21 cellular contexts compared by ENCODE assay signal in the genomic region with DNA sequence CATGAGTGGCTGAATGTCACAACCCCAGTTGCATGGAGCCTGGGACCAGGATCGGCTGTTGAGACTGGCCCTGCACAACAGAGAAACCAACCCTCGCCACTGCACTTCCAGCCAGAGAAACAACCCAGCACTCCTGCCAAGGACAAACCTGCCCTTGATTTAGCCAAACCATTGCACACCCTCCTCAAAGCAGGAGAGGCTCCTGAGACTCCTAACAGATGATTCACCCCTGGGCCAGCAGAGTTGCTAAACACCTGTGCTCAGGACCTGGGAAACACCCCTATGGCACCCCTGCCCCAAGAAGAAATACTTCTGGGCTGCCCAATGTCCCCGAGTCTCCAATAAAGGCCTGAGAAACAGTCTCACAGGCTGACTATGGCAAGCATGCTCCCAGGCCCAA.
"Had no signal": no experiment of that assay in that cellular context is flagged by ENCODE, and none has a peak within 500 bp of the region (broad histone marks: within the 10 kb centered on the region; RNA-seq: fewer than 3 reads in every experiment).

No MANE protein-coding gene starts in this region.

- H3K9ac ChIP-seq: SK-N-SH had no signal

- ATAC-seq: HepG2 had no signal

- DNase-seq: IMR-90, Karpas-422, KG1, MM.1S, NCI-H1092 treated with DMSO at 0.1 percent for 48 hours, NCI-H1436, NCI-H187, NCI-H2029, NCI-H2081 treated with DMSO at 0.1 percent for 48 hours, NCI-H2171, NCI-H226, NCI-H446, NCI-H510A, NCI-H524 treated with DMSO at 0.1 percent for 48 hours, NCI-H69, NCI-H774, RPMI8226, SHP77, SK-N-SH, SW 1271 had no signal
